Comparison of ENCODE assay signal across 1 cellular context in the genomic region with DNA sequence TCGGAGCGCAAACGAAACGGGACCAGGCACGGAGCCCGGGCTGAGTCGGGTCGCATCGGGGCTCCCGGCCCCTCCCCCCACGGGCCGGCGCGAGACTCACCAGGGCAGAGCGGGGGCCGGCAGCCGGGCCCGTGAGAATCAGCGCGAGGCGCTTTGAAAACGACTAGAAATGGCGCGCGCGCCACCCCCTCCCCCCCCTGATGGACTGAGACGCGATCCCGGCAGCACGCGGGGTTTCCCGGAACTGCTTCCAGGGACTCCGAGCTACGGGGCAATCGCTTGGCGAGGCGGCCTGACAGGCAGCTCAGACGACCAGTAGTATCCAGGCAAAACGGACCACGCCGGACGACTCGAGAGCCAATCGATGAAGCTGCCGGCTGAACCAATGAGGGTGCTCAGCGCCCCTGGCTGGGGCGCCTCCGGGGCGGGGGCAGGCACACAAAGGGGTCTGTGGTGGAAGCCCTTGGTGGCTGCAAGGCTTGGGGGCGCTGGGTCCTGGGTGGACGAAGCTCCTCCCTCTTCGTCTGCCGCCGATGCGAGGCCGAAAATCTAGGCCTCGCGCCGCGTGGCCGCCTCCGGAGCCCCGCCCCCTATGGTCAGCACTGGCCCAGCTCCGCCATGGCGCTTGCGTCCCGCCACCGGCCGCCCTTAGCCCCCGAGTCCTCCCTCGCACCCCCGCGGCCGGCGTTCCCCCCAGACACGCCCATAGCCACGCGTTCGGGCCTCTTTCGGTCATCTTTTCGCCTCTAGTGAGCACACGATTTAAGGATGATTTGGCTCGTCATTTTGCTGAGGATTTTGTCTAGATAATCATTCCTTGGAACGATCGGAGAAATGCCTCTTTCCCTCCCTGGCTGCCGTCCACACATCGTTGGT.
TF ChIP-seq lines count a peak whose summit lies in the region.

A gene (minus strand): TSS at position 174 of the 876 bp plus-strand sequence. CDS start 3,276 bp downstream, outside the sequence.

TF ChIP-seq in liver, 16 proteins besides CTCF, POLR2A, EP300 and RAD21 (continued from another document):
- TF ChIP-seq, protein P1, sequence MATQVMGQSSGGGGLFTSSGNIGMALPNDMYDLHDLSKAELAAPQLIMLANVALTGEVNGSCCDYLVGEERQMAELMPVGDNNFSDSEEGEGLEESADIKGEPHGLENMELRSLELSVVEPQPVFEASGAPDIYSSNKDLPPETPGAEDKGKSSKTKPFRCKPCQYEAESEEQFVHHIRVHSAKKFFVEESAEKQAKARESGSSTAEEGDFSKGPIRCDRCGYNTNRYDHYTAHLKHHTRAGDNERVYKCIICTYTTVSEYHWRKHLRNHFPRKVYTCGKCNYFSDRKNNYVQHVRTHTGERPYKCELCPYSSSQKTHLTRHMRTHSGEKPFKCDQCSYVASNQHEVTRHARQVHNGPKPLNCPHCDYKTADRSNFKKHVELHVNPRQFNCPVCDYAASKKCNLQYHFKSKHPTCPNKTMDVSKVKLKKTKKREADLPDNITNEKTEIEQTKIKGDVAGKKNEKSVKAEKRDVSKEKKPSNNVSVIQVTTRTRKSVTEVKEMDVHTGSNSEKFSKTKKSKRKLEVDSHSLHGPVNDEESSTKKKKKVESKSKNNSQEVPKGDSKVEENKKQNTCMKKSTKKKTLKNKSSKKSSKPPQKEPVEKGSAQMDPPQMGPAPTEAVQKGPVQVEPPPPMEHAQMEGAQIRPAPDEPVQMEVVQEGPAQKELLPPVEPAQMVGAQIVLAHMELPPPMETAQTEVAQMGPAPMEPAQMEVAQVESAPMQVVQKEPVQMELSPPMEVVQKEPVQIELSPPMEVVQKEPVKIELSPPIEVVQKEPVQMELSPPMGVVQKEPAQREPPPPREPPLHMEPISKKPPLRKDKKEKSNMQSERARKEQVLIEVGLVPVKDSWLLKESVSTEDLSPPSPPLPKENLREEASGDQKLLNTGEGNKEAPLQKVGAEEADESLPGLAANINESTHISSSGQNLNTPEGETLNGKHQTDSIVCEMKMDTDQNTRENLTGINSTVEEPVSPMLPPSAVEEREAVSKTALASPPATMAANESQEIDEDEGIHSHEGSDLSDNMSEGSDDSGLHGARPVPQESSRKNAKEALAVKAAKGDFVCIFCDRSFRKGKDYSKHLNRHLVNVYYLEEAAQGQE (IDR thresholded peaks at IDR 0.05), result no peak
- no peak for TF ChIP-seq NR2F2 (IDR thresholded peaks at IDR 0.05)
- peak; percentile 95 for TF ChIP-seq YY1 (IDR thresholded peaks at IDR 0.05)
- TF ChIP-seq, protein P2, sequence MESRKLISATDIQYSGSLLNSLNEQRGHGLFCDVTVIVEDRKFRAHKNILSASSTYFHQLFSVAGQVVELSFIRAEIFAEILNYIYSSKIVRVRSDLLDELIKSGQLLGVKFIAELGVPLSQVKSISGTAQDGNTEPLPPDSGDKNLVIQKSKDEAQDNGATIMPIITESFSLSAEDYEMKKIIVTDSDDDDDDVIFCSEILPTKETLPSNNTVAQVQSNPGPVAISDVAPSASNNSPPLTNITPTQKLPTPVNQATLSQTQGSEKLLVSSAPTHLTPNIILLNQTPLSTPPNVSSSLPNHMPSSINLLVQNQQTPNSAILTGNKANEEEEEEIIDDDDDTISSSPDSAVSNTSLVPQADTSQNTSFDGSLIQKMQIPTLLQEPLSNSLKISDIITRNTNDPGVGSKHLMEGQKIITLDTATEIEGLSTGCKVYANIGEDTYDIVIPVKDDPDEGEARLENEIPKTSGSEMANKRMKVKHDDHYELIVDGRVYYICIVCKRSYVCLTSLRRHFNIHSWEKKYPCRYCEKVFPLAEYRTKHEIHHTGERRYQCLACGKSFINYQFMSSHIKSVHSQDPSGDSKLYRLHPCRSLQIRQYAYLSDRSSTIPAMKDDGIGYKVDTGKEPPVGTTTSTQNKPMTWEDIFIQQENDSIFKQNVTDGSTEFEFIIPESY (IDR thresholded peaks at IDR 0.05), result no peak
- TF ChIP-seq RXRA (IDR thresholded peaks at IDR 0.05), result no peak
- TF ChIP-seq, protein P3, sequence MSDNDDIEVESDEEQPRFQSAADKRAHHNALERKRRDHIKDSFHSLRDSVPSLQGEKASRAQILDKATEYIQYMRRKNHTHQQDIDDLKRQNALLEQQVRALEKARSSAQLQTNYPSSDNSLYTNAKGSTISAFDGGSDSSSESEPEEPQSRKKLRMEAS (IDR thresholded peaks at IDR 0.05), result peak; percentile 60
- TF ChIP-seq HNF4G (IDR thresholded peaks at IDR 0.05), result no peak
- no peak for TF ChIP-seq JUND (IDR thresholded peaks at IDR 0.05)
- no peak for TF ChIP-seq FOXA2 (IDR thresholded peaks at IDR 0.05)
